ENCODE assay signal across 28 cellular contexts in the genomic region with DNA sequence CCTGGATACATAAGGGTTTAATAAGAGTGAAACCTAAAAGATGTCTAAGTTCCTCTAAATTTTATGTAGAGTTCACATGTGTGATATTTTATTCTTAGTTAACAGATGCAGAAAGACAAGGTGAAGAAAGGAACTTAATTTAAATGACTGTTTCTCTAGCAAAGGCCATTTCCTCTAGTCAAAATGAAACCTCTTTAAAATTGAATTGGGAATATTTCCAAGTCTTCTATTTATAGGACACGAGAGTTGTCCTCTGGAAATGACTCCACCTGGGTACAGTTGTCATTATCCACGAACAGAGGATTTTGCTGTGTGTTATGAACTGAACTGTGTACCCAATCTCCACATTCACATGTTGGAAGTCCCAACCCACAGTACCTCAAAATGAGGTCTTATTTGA.
"Had no signal": no experiment of that assay in that cellular context is flagged by ENCODE, and none has a peak within 500 bp of the region (broad histone marks: within the 10 kb centered on the region; RNA-seq: fewer than 3 reads in every experiment).

No MANE protein-coding gene starts in this region.

- H3K4me3 ChIP-seq: left lung, lower lobe of right lung, pancreas, prostate gland, skin epidermis, stomach, testis, thyroid gland, transverse colon, upper lobe of left lung, vagina had no signal

- H3K36me3 ChIP-seq: left lung, lower lobe of right lung, pancreas, prostate gland, stomach, thyroid gland, transverse colon, upper lobe of left lung, vagina had no signal

- H3K9me3 ChIP-seq: lower lobe of right lung, pancreas, prostate gland, stomach, testis, thyroid gland, transverse colon, upper lobe of left lung, vagina had no signal

- FAIRE-seq: islet of Langerhans, kidney, pancreas had no signal

- DNase-seq: immature natural killer cell; kidney; left colon; left lung; lower lobe of right lung; mesenchymal stem cell; naive thymus-derived CD8-positive, alpha-beta T cell; nucleus accumbens; pancreas; posterior cingulate gyrus; retina; right cardiac atrium; stimulated activated CD4-positive, alpha-beta T cell treated with anti-CD3 and anti-CD28 coated beads, Interleukin-12 subunit alpha, Interleukin-12 subunit beta, amount 100 ng/mL, for 4 hours; stimulated activated CD4-positive, alpha-beta T cell treated with anti-CD3 and anti-CD28 coated beads, Interleukin-15, amount 100 ng/mL, for 24 hours; stimulated activated CD4-positive, alpha-beta T cell treated with anti-CD3 and anti-CD28 coated beads, Interleukin-2, amount 100 ng/mL, for 24 hours; stimulated activated CD4-positive, alpha-beta T cell treated with anti-CD3 and anti-CD28 coated beads, Interleukin-4, amount 100 ng/mL, for 1 hour; stimulated activated naive B cell treated with anti-CD40 and anti-IgM and Interleukin-4, amounts not matched to agents 10 μg/mL and 1 μg/mL and 100 μg/mL, for 72 hours; stimulated activated naive CD8-positive, alpha-beta T cell treated with anti-CD3 and anti-CD28 coated beads, Interleukin-15, Interleukin-2, amounts not matched to agents 100 U/mL and 50 U/mL, for 24 hours; stomach; testis; thyroid gland; transverse colon; upper lobe of left lung had no signal

- H3K27me3 ChIP-seq: left lung, pancreas, stomach, testis, thyroid gland, transverse colon, upper lobe of left lung, vagina had no signal

- ATAC-seq: left colon; left lung; lower lobe of right lung; naive thymus-derived CD8-positive, alpha-beta T cell; pancreas; right cardiac atrium; sciatic nerve; stimulated activated naive B cell treated with anti-CD40 and anti-IgM and Interleukin-4, amounts not matched to agents 10 μg/mL and 1 μg/mL and 100 μg/mL, for 72 hours; stimulated activated naive CD8-positive, alpha-beta T cell treated with anti-CD3 and anti-CD28 coated beads, Interleukin-15, Interleukin-2, amounts not matched to agents 100 U/mL and 50 U/mL, for 24 hours had no signal

- H3K4me1 ChIP-seq: left lung, lower lobe of right lung, pancreas, prostate gland, stomach, testis, thyroid gland, transverse colon, upper lobe of left lung, vagina had no signal

- H3K27ac ChIP-seq: left lung, lower lobe of right lung, pancreas, prostate gland, skin epidermis, stomach, testis, thyroid gland, transverse colon, upper lobe of left lung, vagina had no signal
